Comparison of ENCODE assay signal across 21 cellular contexts in the genomic region with DNA sequence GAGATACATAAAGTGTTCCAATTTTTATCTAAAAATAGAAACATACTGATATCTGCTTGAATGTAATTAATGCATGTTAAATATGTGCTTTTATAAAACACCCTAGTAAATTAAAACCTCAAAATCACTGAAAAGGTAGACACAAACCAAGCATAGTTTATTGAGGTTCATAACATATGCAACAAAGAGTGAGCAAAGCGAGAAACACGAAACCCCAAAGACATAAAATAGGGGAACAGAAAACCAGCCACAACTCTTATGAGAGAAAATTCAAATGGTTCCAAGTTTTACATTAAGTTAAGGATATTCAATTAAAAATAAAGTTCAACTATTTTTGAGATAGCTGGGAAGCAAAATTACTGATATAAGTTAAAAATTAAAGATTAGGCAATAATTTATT.
DNase-seq lines count a peak whose midpoint lies in the region; ATAC-seq, FAIRE-seq and TF ChIP-seq lines count a peak whose summit lies in the region.
"Had no signal": no experiment of that assay in that cellular context is flagged by ENCODE, and none has a peak within 500 bp of the region (broad histone marks: within the 10 kb centered on the region; RNA-seq: fewer than 3 reads in every experiment).

No MANE protein-coding gene starts in this region.

- no peak for TF ChIP-seq RAD21 in GM12878 (IDR thresholded peaks at IDR 0.05; ENCODE audit: insufficient read depth, low read depth, low read length)

- H3K4me1 ChIP-seq in GM12878 (ENCODE audit: control insufficient read depth, insufficient read depth, low read length) = no peaks in the 10 kb centered on the region
- H3K4me1 ChIP-seq in transverse colon = no peaks in the 10 kb centered on the region
- no peaks in the 10 kb centered on the region for H3K4me1 ChIP-seq in neuronal stem cell (ENCODE audit: control insufficient read depth in 2 of 2, insufficient read depth in 1 of 2, low read depth in 1 of 2, low read length in 2 of 2)
- H3K4me1 ChIP-seq: BE2C, Peyer's patch had no signal

- TF ChIP-seq POLR2A in GM12878 (IDR thresholded peaks at IDR 0.05; ENCODE audit: low read depth, low read length) (no peak), transverse colon (IDR thresholded peaks at IDR 0.05) (no peak)

- H2BK5ac ChIP-seq in neuronal stem cell (ENCODE audit: low read length) = no peak overlapping the region

- no peak overlapping the region for H2BK12ac ChIP-seq in neuronal stem cell (ENCODE audit: low read length)

- H3K79me1 ChIP-seq in neuronal stem cell (ENCODE audit: low read depth, low read length) = no peaks in the 10 kb centered on the region

- no peaks in the 10 kb centered on the region for H4K20me1 ChIP-seq in GM12878 (ENCODE audit: control insufficient read depth, insufficient read depth)

- DNase-seq in GM12878 (ENCODE audit: low read depth, low spot score) (no peak), transverse colon (no peak), neuronal stem cell (ENCODE audit: low spot score) (no peak)
- no peak for DNase-seq in activated CD4-positive, CD25-positive, alpha-beta regulatory T cell treated with anti-CD3 and anti-CD28 coated beads, Interleukin-2, amount 50 U/mL, for 72 hours
- DNase-seq: BE2C; EL; GF-D8; GOT3; HCEC 1CT; Kasumi-1; MM.1S; NCI-H1048; NCI-H1417 treated with DMSO at 0.1 percent for 48 hours; NCI-H187 treated with DMSO at 0.1 percent for 48 hours; NK-92 treated with Interleukin-12 subunit alpha and Interleukin-12 subunit beta, amount 100 ng/mL, for 24 hours; Peyer's patch; T-cell had no signal

- intact Hi-C loops in GM12878 (cut with micrococcal nuclease; ENCODE audit: unreplicated experiment) = no loop called here
- intact Hi-C loops in transverse colon (cut with DNase I; ENCODE audit: low total_unique reads) = no loop called here

- H2BK120ac ChIP-seq in neuronal stem cell (ENCODE audit: low read depth, low read length) = no peak overlapping the region

- CTCF ChIA-PET in GM12878 (lab: Yijun Ruan, JAX) = no interaction called here

- no peak for TF ChIP-seq CTCF in GM12878 (IDR thresholded peaks at IDR 0.05 in 2 of 3, conservative IDR thresholded peaks at IDR 0.05 in 1 of 3; ENCODE audit: control insufficient read depth in 2 of 3, extremely low read depth in 1 of 3, insufficient read depth in 1 of 3, low read depth in 3 of 3, low read length in 3 of 3)
- TF ChIP-seq CTCF in transverse colon (IDR thresholded peaks at IDR 0.05) = no peak

- H3K4ac ChIP-seq in neuronal stem cell (ENCODE audit: low read length) = no peak overlapping the region

- WGBS in GM12878 (ENCODE audit: insufficient coverage, insufficient replicate concordance, low lambda C conversion rate, missing lambda C conversion rate) = 72% methylated on average over 2 of the region's 2 CpGs
- 86 to 100% methylated on average over 2 of the region's 2 CpGs for WGBS in transverse colon (ENCODE audit: low coverage in 1 of 2), 2 donors
- WGBS in neuronal stem cell (ENCODE audit: extremely low coverage in 2 of 2, insufficient read length in 2 of 2, insufficient replicate concordance in 1 of 2), 2 donors = no CpG with 5 or more reads among the region's 2 CpGs

- POLR2A ChIA-PET in GM12878 (lab: Charles Lee) = no interaction called here

- SMC1A ChIA-PET in GM12878 (lab: Charles Lee; ENCODE audit: uncharacterized antibody, unreplicated experiment) = no interaction called here

- no peaks in the 10 kb centered on the region for H3K27me3 ChIP-seq in GM12878 (replicated peaks in 1 of 2; ENCODE audit: control insufficient read depth in 2 of 2, insufficient read depth in 2 of 2, low read length in 1 of 2)
- no peaks in the 10 kb centered on the region for H3K27me3 ChIP-seq in transverse colon
- H3K27me3 ChIP-seq in neuronal stem cell (ENCODE audit: control insufficient read depth in 3 of 3, insufficient read depth in 3 of 3, low read depth in 1 of 3, low read length in 3 of 3) = no peaks in the 10 kb centered on the region
- H3K27me3 ChIP-seq: BE2C, Peyer's patch had no signal

- H3K23ac ChIP-seq in neuronal stem cell (ENCODE audit: low read depth, low read length, poor library complexity) = no peak overlapping the region

- ATAC-seq in GM18867 (IDR thresholded peaks at IDR 0.05; ENCODE audit: unreplicated experiment) = peak; percentile 88
- ATAC-seq in GM21576 (IDR thresholded peaks at IDR 0.05; ENCODE audit: unreplicated experiment) = peak; percentile 56
- ATAC-seq in HG03175 (IDR thresholded peaks at IDR 0.05; ENCODE audit: unreplicated experiment) = peak; percentile 45
- ATAC-seq in GM12878 = peak; percentile 49; the same call in 2 of the 3 replicates
- no peak for ATAC-seq in GM18873 (IDR thresholded peaks at IDR 0.05; ENCODE audit: low FRiP score, unreplicated experiment)
- ATAC-seq: T-cell had no signal

- H3K36me3 ChIP-seq in GM12878 (ENCODE audit: control insufficient read depth in 2 of 2, insufficient read depth in 2 of 2, low read length in 1 of 2) (no peaks in the 10 kb centered on the region), transverse colon (no peaks in the 10 kb centered on the region), neuronal stem cell (replicated peaks in 1 of 2; ENCODE audit: control insufficient read depth in 2 of 2, insufficient read depth in 2 of 2, low read length in 2 of 2) (no peaks in the 10 kb centered on the region)
- H3K36me3 ChIP-seq: BE2C, Peyer's patch had no signal

- no peak overlapping the region for H4K8ac ChIP-seq in neuronal stem cell (ENCODE audit: low read depth, low read length)

- H3K14ac ChIP-seq in neuronal stem cell (ENCODE audit: low read length) = no peak overlapping the region

- H3K4me2 ChIP-seq in GM12878 (ENCODE audit: control insufficient read depth, insufficient read depth) (no peak overlapping the region), neuronal stem cell (ENCODE audit: insufficient read depth, low read length, poor library complexity, severe bottlenecking) (no peak overlapping the region)

- H3K4me3 ChIP-seq in GM12878 (no peak overlapping the region), transverse colon (no peak overlapping the region), neuronal stem cell (ENCODE audit: low read length in 2 of 2) (no peak overlapping the region)
- H3K4me3 ChIP-seq: Peyer's patch had no signal

- no peak for FAIRE-seq in GM12878 (lab: Jason Lieb, UNC)

- H3K9me3 ChIP-seq in GM12878 (replicated peaks; ENCODE audit: control insufficient read depth, insufficient read depth, low read length) (no peaks in the 10 kb centered on the region), transverse colon (no peaks in the 10 kb centered on the region), neuronal stem cell (replicated peaks in 1 of 2; ENCODE audit: control insufficient read depth in 2 of 2, insufficient read depth in 1 of 2, low read depth in 1 of 2, low read length in 2 of 2) (no peaks in the 10 kb centered on the region)
- H3K9me3 ChIP-seq: BE2C had no signal

- RAD21 ChIA-PET in GM12878 (lab: Charles Lee; ENCODE audit: unreplicated experiment) = no interaction called here

- no peak for TF ChIP-seq EP300 in GM12878 (IDR thresholded peaks at IDR 0.05; ENCODE audit: borderline replicate concordance in 1 of 2, control insufficient read depth in 1 of 2, low read depth in 2 of 2, low read length in 2 of 2)
- TF ChIP-seq EP300 in transverse colon (IDR thresholded peaks at IDR 0.05; ENCODE audit: low read depth) = no peak

- H2AFZ ChIP-seq in GM12878 (ENCODE audit: control insufficient read depth, low read depth, low read length) (no peak overlapping the region), neuronal stem cell (ENCODE audit: low read length) (no peak overlapping the region)

- no TSS peak for BruUV-seq in GM12878 (replicated peaks; lab: Mats Ljungman, UMichigan)

- H3K9ac ChIP-seq in GM12878 (ENCODE audit: control insufficient read depth, insufficient read depth, low read length) (no peak overlapping the region), neuronal stem cell (ENCODE audit: low read depth, low read length, poor library complexity) (no peak overlapping the region)

- no peak overlapping the region for H4K91ac ChIP-seq in neuronal stem cell (ENCODE audit: low read depth, low read length, poor library complexity)

- no peak overlapping the region for H3K18ac ChIP-seq in neuronal stem cell (ENCODE audit: low read length)

- no peaks in the 10 kb centered on the region for H3K79me2 ChIP-seq in GM12878 (ENCODE audit: control insufficient read depth, insufficient read depth, low read length)

- no peak overlapping the region for H3K27ac ChIP-seq in GM12878 (ENCODE audit: control insufficient read depth, insufficient read depth)
- no peak overlapping the region for H3K27ac ChIP-seq in transverse colon
- H3K27ac ChIP-seq in neuronal stem cell (replicated peaks; ENCODE audit: low read length) = no peak overlapping the region
- H3K27ac ChIP-seq: Peyer's patch had no signal

- H2AK5ac ChIP-seq in neuronal stem cell (ENCODE audit: low read depth, low read length) = no peak overlapping the region

- in situ Hi-C loops in GM12878 (cut with MboI) = no loop called here
- in situ Hi-C loops in transverse colon (cut with MboI; ENCODE audit: low pct_ligation_motif_present in 1 of 4, low pct_unique_long_range_greater_than_20kb in 1 of 4, low sequenced_read_pairs in 3 of 4) = no loop called here

- no peak overlapping the region for H2BK15ac ChIP-seq in neuronal stem cell (ENCODE audit: low read length)

TF ChIP-seq in GM12878, 131 proteins besides CTCF, POLR2A, EP300 and RAD21:
- TF ChIP-seq RUNX3 (IDR thresholded peaks at IDR 0.05; ENCODE audit: low read length) (0 out of 2 replicates have a peak, but pooled peaks have one; percentile 8), KAT2A (conservative IDR thresholded peaks at IDR 0.05; ENCODE audit: control insufficient read depth, low read depth, low read length) (no peak), SPI1 (IDR thresholded peaks at IDR 0.05; ENCODE audit: borderline replicate concordance, insufficient read depth, low read depth, low read length) (peak; percentile 30; the same call in 1 of the 2 replicates)
